ENCODE assay signal across 28 cellular contexts in the genomic region with DNA sequence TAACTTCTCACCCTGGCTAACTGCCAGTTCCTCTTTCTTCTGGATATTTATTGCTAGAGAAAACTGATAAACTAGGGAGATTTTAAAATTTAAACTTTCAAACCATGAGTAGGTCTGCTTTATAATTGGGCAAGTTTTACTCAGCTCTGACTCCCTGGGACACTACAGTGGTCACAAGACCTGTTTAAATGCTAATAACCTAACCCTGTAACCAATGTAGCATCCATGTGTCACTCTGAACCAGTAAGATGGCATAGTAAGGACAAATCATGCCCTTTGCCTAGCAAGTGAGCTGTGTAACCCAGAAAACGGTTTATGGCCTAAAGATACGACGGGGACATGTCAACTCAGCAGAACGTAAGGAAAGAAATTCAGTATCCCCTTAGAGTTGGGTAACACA.
DNase-seq lines count a peak whose midpoint lies in the region; ATAC-seq and TF ChIP-seq lines count a peak whose summit lies in the region.
"Had no signal": no experiment of that assay in that cellular context is flagged by ENCODE, and none has a peak within 500 bp of the region (broad histone marks: within the 10 kb centered on the region; RNA-seq: fewer than 3 reads in every experiment).

No MANE protein-coding gene starts in this region.

- DNase-seq in activated T-cell treated with anti-CD3 and anti-CD28 coated beads, Interleukin-2, amount 50 U/mL, for 24 hours: no peak
- no peak for DNase-seq in activated T-cell treated with anti-CD3 and anti-CD28 coated beads, Interleukin-2, amount 50 U/mL, for 1 hour
- DNase-seq in WTC11 (ENCODE audit: low spot score) (no peak), osteocyte (ENCODE audit: extremely low spot score, unreplicated experiment) (no peak), smooth muscle cell (lab: John Stamatoyannopoulos, UW; ENCODE audit: unreplicated experiment) (no peak)
- no peak for DNase-seq in naive thymus-derived CD4-positive, alpha-beta T cell
- DNase-seq in stimulated activated effector memory CD8-positive, alpha-beta T cell treated with anti-CD3 and anti-CD28 coated beads, Interleukin-12 subunit alpha, Interleukin-12 subunit beta, amount 100 ng/mL, for 72 hours (ENCODE audit: low spot score in 2 of 2): no peak
- DNase-seq: activated CD4-positive, alpha-beta T cell treated with anti-CD3 and anti-CD28 coated beads, Interleukin-2, amount 50 U/mL, for 1 hour; activated CD8-positive, alpha-beta memory T cell treated with anti-CD3 and anti-CD28 coated beads, Interleukin-2, amount 10 ng/mL, durations not matched to agents 7 days and 5 days; activated naive CD4-positive, alpha-beta T cell treated with anti-CD3 and anti-CD28 coated beads, Interleukin-2, amount 10 ng/mL, durations not matched to agents 7 days and 5 days; amygdala; DND-41; kidney glomerular epithelial cell; mucosa of descending colon; MV-4-11; NCI-H1436; NCI-H2081 treated with DMSO at 0.1 percent for 48 hours; stimulated activated CD4-positive, alpha-beta T cell treated with anti-CD3 and anti-CD28 coated beads, Interleukin-4, amount 100 ng/mL, for 1 hour had no signal

- no peaks in the 10 kb centered on the region for H3K4me1 ChIP-seq in naive thymus-derived CD4-positive, alpha-beta T cell (ENCODE audit: control insufficient read depth in 2 of 2, insufficient read depth in 2 of 2, low read length in 2 of 2)
- no peaks in the 10 kb centered on the region for H3K4me1 ChIP-seq in smooth muscle cell (ENCODE audit: low read depth)
- H3K4me1 ChIP-seq: breast epithelium, prostate gland, SJCRH30 had no signal

- H3K27ac ChIP-seq in naive thymus-derived CD4-positive, alpha-beta T cell (ENCODE audit: low read depth, low read length): no peak overlapping the region
- H3K27ac ChIP-seq in smooth muscle cell (ENCODE audit: low read depth): no peak overlapping the region
- H3K27ac ChIP-seq: breast epithelium, gastroesophageal sphincter, prostate gland, SJCRH30 had no signal

- H3K9me3 ChIP-seq in naive thymus-derived CD4-positive, alpha-beta T cell (ENCODE audit: control insufficient read depth in 2 of 3, low read length in 3 of 3): no peaks in the 10 kb centered on the region
- no peaks in the 10 kb centered on the region for H3K9me3 ChIP-seq in smooth muscle cell (replicated peaks; ENCODE audit: low read depth)
- H3K9me3 ChIP-seq: breast epithelium, gastroesophageal sphincter, mucosa of descending colon, prostate gland, SJCRH30 had no signal

- H3K36me3 Mint-ChIP-seq in activated T-cell treated with anti-CD3 and anti-CD28 coated beads, Interleukin-2, amount 50 U/mL, for 24 hours (ENCODE audit: low read depth): peaks cover 77% of the 10 kb centered on the region
- H3K36me3 Mint-ChIP-seq in WTC11 (peaks cover 13% of the 10 kb centered on the region), osteocyte (ENCODE audit: unreplicated experiment) (peaks cover 19% of the 10 kb centered on the region)
- H3K36me3 Mint-ChIP-seq in naive thymus-derived CD4-positive, alpha-beta T cell: peaks cover 11 to 38% (median 27%) of the 10 kb centered on the region in 5 donors
- peaks cover 75% of the 10 kb centered on the region for H3K36me3 Mint-ChIP-seq in stimulated activated effector memory CD8-positive, alpha-beta T cell treated with anti-CD3 and anti-CD28 coated beads, Interleukin-12 subunit alpha, Interleukin-12 subunit beta, amount 100 ng/mL, for 72 hours

- H3K27me3 Mint-ChIP-seq in activated T-cell treated with anti-CD3 and anti-CD28 coated beads, Interleukin-2, amount 50 U/mL, for 24 hours: no peaks in the 10 kb centered on the region
- H3K27me3 Mint-ChIP-seq in WTC11 (ENCODE audit: low read depth): no peaks in the 10 kb centered on the region
- H3K27me3 Mint-ChIP-seq in naive thymus-derived CD4-positive, alpha-beta T cell: no peaks in the 10 kb centered on the region
- H3K27me3 Mint-ChIP-seq in osteocyte (ENCODE audit: unreplicated experiment): no peaks in the 10 kb centered on the region
- H3K27me3 Mint-ChIP-seq: activated CD8-positive, alpha-beta memory T cell treated with anti-CD3 and anti-CD28 coated beads, Interleukin-2, amount 10 ng/mL, durations not matched to agents 7 days and 5 days; activated naive CD4-positive, alpha-beta T cell treated with anti-CD3 and anti-CD28 coated beads, Interleukin-2, amount 10 ng/mL, durations not matched to agents 7 days and 5 days; type B pancreatic cell had no signal

- peaks cover 0 to 30% (median 4%) of the 10 kb centered on the region in 3 experiments for H3K36me3 ChIP-seq in naive thymus-derived CD4-positive, alpha-beta T cell (ENCODE audit: control insufficient read depth in 2 of 3, insufficient read depth in 3 of 3, low read length in 3 of 3)
- H3K36me3 ChIP-seq in smooth muscle cell (ENCODE audit: low read depth): peaks cover 5% of the 10 kb centered on the region
- H3K36me3 ChIP-seq: breast epithelium, prostate gland had no signal

- H3K4me1 Mint-ChIP-seq in activated T-cell treated with anti-CD3 and anti-CD28 coated beads, Interleukin-2, amount 50 U/mL, for 24 hours (ENCODE audit: low read depth): no peaks in the 10 kb centered on the region
- H3K4me1 Mint-ChIP-seq in WTC11 (no peaks in the 10 kb centered on the region), osteocyte (ENCODE audit: unreplicated experiment) (no peaks in the 10 kb centered on the region)
- H3K4me1 Mint-ChIP-seq in naive thymus-derived CD4-positive, alpha-beta T cell: peaks cover 0 to 10% (median 0%) of the 10 kb centered on the region in 7 donors
- H3K4me1 Mint-ChIP-seq in stimulated activated effector memory CD8-positive, alpha-beta T cell treated with anti-CD3 and anti-CD28 coated beads, Interleukin-12 subunit alpha, Interleukin-12 subunit beta, amount 100 ng/mL, for 72 hours: no peaks in the 10 kb centered on the region
- H3K4me1 Mint-ChIP-seq: activated CD8-positive, alpha-beta memory T cell treated with anti-CD3 and anti-CD28 coated beads, Interleukin-2, amount 10 ng/mL, durations not matched to agents 7 days and 5 days; activated naive CD4-positive, alpha-beta T cell treated with anti-CD3 and anti-CD28 coated beads, Interleukin-2, amount 10 ng/mL, durations not matched to agents 7 days and 5 days; CD14-positive monocyte had no signal

- H3K79me2 ChIP-seq in smooth muscle cell (ENCODE audit: low read depth): no peaks in the 10 kb centered on the region

- ATAC-seq in WTC11 (no peak), HG03159 (IDR thresholded peaks at IDR 0.05; ENCODE audit: unreplicated experiment) (no peak)
- ATAC-seq in naive thymus-derived CD4-positive, alpha-beta T cell: no peak
- no peak for ATAC-seq in stimulated activated effector memory CD8-positive, alpha-beta T cell treated with anti-CD3 and anti-CD28 coated beads, Interleukin-12 subunit alpha, Interleukin-12 subunit beta, amount 100 ng/mL, for 72 hours
- ATAC-seq: activated CD8-positive, alpha-beta memory T cell treated with anti-CD3 and anti-CD28 coated beads, Interleukin-2, amount 10 ng/mL, durations not matched to agents 7 days and 5 days; gastroesophageal sphincter; mucosa of descending colon; sciatic nerve had no signal

- H2AFZ ChIP-seq in smooth muscle cell (ENCODE audit: low read depth): no peak overlapping the region

- H3K4me3 Mint-ChIP-seq in activated T-cell treated with anti-CD3 and anti-CD28 coated beads, Interleukin-2, amount 50 U/mL, for 24 hours: no peak overlapping the region
- H3K4me3 Mint-ChIP-seq in WTC11: no peak overlapping the region
- H3K4me3 Mint-ChIP-seq in naive thymus-derived CD4-positive, alpha-beta T cell: no peak overlapping the region
- H3K4me3 Mint-ChIP-seq in stimulated activated effector memory CD8-positive, alpha-beta T cell treated with anti-CD3 and anti-CD28 coated beads, Interleukin-12 subunit alpha, Interleukin-12 subunit beta, amount 100 ng/mL, for 72 hours: no peak overlapping the region
- H3K4me3 Mint-ChIP-seq in osteocyte (ENCODE audit: unreplicated experiment): no peak overlapping the region
- H3K4me3 Mint-ChIP-seq: activated CD8-positive, alpha-beta memory T cell treated with anti-CD3 and anti-CD28 coated beads, Interleukin-2, amount 10 ng/mL, durations not matched to agents 7 days and 5 days; activated naive CD4-positive, alpha-beta T cell treated with anti-CD3 and anti-CD28 coated beads, Interleukin-2, amount 10 ng/mL, durations not matched to agents 7 days and 5 days; activated T-helper 1 cell treated with anti-CD3 and anti-CD28 coated beads, Interleukin-12 subunit alpha, Interleukin-12 subunit beta, Interleukin-2, Interleukin-4 antibody, amounts not matched to agents 30 ng/mL and 10 ng/mL and 1 ng/mL, durations not matched to agents 14 hours and 24 hours and 36 hours; CD14-positive monocyte; type B pancreatic cell had no signal

- POLR2A ChIA-PET in WTC11 (lab: Charles Lee): no interaction called here
- POLR2A ChIA-PET in naive thymus-derived CD4-positive, alpha-beta T cell (lab: Charles Lee): no interaction called here

- peaks cover 8% of the 10 kb centered on the region for H3F3A ChIP-seq in smooth muscle cell (ENCODE audit: low read depth)

- no peak overlapping the region for H3K4me3 ChIP-seq in naive thymus-derived CD4-positive, alpha-beta T cell (ENCODE audit: low read length)
- no peak overlapping the region for H3K4me3 ChIP-seq in smooth muscle cell
- H3K4me3 ChIP-seq: breast epithelium, gastroesophageal sphincter, lung, mucosa of descending colon, prostate gland, SJCRH30 had no signal

- WGBS in smooth muscle cell (ENCODE audit: low lambda C conversion rate): 98% methylated on average over 4 of the region's 4 CpGs

- intact Hi-C loops in naive thymus-derived CD4-positive, alpha-beta T cell (cut with micrococcal nuclease): no loop called here

- peak overlapping the region; percentile 6 for H3K27ac Mint-ChIP-seq in activated T-cell treated with anti-CD3 and anti-CD28 coated beads, Interleukin-2, amount 50 U/mL, for 24 hours
- H3K27ac Mint-ChIP-seq in WTC11: peak overlapping the region; percentile 2; the same call in 1 of the 2 replicates
- peak overlapping the region in 5 of 9 donors; percentile 0 to 50 (median 44) for H3K27ac Mint-ChIP-seq in naive thymus-derived CD4-positive, alpha-beta T cell
- H3K27ac Mint-ChIP-seq in stimulated activated effector memory CD8-positive, alpha-beta T cell treated with anti-CD3 and anti-CD28 coated beads, Interleukin-12 subunit alpha, Interleukin-12 subunit beta, amount 100 ng/mL, for 72 hours: peak overlapping the region; percentile 1
- H3K27ac Mint-ChIP-seq in osteocyte (ENCODE audit: unreplicated experiment): no peak overlapping the region
- H3K27ac Mint-ChIP-seq: activated CD8-positive, alpha-beta memory T cell treated with anti-CD3 and anti-CD28 coated beads, Interleukin-2, amount 10 ng/mL, durations not matched to agents 7 days and 5 days; activated naive CD4-positive, alpha-beta T cell treated with anti-CD3 and anti-CD28 coated beads, Interleukin-2, amount 10 ng/mL, durations not matched to agents 7 days and 5 days; activated T-helper 1 cell treated with anti-CD3 and anti-CD28 coated beads, Interleukin-12 subunit alpha, Interleukin-12 subunit beta, Interleukin-2, Interleukin-4 antibody, amounts not matched to agents 30 ng/mL and 10 ng/mL and 1 ng/mL, durations not matched to agents 14 hours and 24 hours and 36 hours; type B pancreatic cell had no signal

- peaks cover 6% of the 10 kb centered on the region for H4K20me1 ChIP-seq in smooth muscle cell (ENCODE audit: low read depth)

- no peak overlapping the region for H3K9ac ChIP-seq in smooth muscle cell (ENCODE audit: low read depth)

- TF ChIP-seq CTCF in WTC11 (IDR thresholded peaks at IDR 0.05) (no peak), osteocyte (IDR thresholded peaks at IDR 0.05) (no peak), smooth muscle cell (IDR thresholded peaks at IDR 0.05; ENCODE audit: borderline replicate concordance, insufficient read depth, poor library complexity, severe bottlenecking) (no peak)

- CTCF ChIA-PET in WTC11 (lab: Charles Lee): no interaction called here
- CTCF ChIA-PET in naive thymus-derived CD4-positive, alpha-beta T cell (lab: Charles Lee): no interaction called here

- H3K4me2 ChIP-seq in smooth muscle cell: no peak overlapping the region

- H3K9me3 Mint-ChIP-seq in activated T-cell treated with anti-CD3 and anti-CD28 coated beads, Interleukin-2, amount 50 U/mL, for 24 hours: no peaks in the 10 kb centered on the region
- H3K9me3 Mint-ChIP-seq in WTC11 (peaks cover 4% of the 10 kb centered on the region; the same call in 1 of the 2 replicates), osteocyte (ENCODE audit: unreplicated experiment) (no peaks in the 10 kb centered on the region)
- no peaks in the 10 kb centered on the region for H3K9me3 Mint-ChIP-seq in naive thymus-derived CD4-positive, alpha-beta T cell
- H3K9me3 Mint-ChIP-seq in stimulated activated effector memory CD8-positive, alpha-beta T cell treated with anti-CD3 and anti-CD28 coated beads, Interleukin-12 subunit alpha, Interleukin-12 subunit beta, amount 100 ng/mL, for 72 hours: no peaks in the 10 kb centered on the region
- H3K9me3 Mint-ChIP-seq: activated naive CD4-positive, alpha-beta T cell treated with anti-CD3 and anti-CD28 coated beads, Interleukin-2, amount 10 ng/mL, durations not matched to agents 7 days and 5 days; activated T-helper 1 cell treated with anti-CD3 and anti-CD28 coated beads, Interleukin-12 subunit alpha, Interleukin-12 subunit beta, Interleukin-2, Interleukin-4 antibody, amounts not matched to agents 30 ng/mL and 10 ng/mL and 1 ng/mL, durations not matched to agents 14 hours and 24 hours and 36 hours; type B pancreatic cell had no signal

- H3K27me3 ChIP-seq in naive thymus-derived CD4-positive, alpha-beta T cell (ENCODE audit: control insufficient read depth in 2 of 2, insufficient read depth in 2 of 2, low read length in 2 of 2): no peaks in the 10 kb centered on the region
- no peaks in the 10 kb centered on the region for H3K27me3 ChIP-seq in smooth muscle cell (ENCODE audit: low read depth)
- H3K27me3 ChIP-seq: breast epithelium, gastroesophageal sphincter, SJCRH30 had no signal
